19 cellular contexts compared by ENCODE assay signal in the genomic region with DNA sequence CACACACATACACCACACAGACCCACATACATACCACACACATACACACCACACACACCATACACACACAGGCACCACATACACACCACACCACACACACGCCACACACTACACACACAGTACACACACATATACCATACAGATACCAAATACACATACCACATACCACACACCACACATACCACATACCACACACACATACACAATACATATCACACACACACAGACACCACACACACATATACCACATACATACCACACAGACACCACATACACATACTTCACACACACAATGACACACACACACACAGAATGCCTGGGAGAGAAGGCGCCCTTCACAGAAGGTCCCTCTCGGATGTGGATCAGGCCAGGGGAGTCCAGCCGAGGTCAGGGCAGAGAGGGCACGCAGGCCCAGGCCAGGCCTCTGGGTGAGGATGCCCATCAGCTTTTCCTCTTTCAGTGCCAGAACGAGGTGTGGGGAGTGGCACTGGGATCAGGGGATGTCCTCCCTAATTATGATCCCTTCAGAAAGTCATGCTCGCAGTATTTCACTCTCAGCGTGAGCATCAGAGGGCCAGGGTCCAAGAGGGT.
DNase-seq lines count a peak whose midpoint lies in the region; ATAC-seq and TF ChIP-seq lines count a peak whose summit lies in the region.
"Had no signal": no experiment of that assay in that cellular context is flagged by ENCODE, and none has a peak within 500 bp of the region (broad histone marks: within the 10 kb centered on the region; RNA-seq: fewer than 3 reads in every experiment).

No MANE protein-coding gene starts in this region.

- peaks cover 17% of the 10 kb centered on the region for H3K9me3 Mint-ChIP-seq in activated naive CD8-positive, alpha-beta T cell treated with anti-CD3 and anti-CD28 coated beads, Interleukin-2, amount 10 ng/mL, durations not matched to agents 7 days and 5 days
- peaks cover 22% of the 10 kb centered on the region for H3K9me3 Mint-ChIP-seq in activated naive CD8-positive, alpha-beta T cell treated with anti-CD3 and anti-CD28 coated beads, Interleukin-2, amount 50 U/mL, for 24 hours
- peaks cover 28% of the 10 kb centered on the region for H3K9me3 Mint-ChIP-seq in endodermal cell

- peak overlapping the region; percentile 65 for H3K23ac ChIP-seq in trophoblast cell (ENCODE audit: low read length)

- H3K4me1 Mint-ChIP-seq in activated naive CD8-positive, alpha-beta T cell treated with anti-CD3 and anti-CD28 coated beads, Interleukin-2, amount 10 ng/mL, durations not matched to agents 7 days and 5 days = no peaks in the 10 kb centered on the region
- H3K4me1 Mint-ChIP-seq in activated naive CD8-positive, alpha-beta T cell treated with anti-CD3 and anti-CD28 coated beads, Interleukin-2, amount 50 U/mL, for 24 hours = peaks cover 2% of the 10 kb centered on the region
- peaks cover 1% of the 10 kb centered on the region for H3K4me1 Mint-ChIP-seq in endodermal cell
- H3K4me1 Mint-ChIP-seq: IgD-negative memory B cell had no signal

- peaks cover 2% of the 10 kb centered on the region for H3K36me3 Mint-ChIP-seq in activated naive CD8-positive, alpha-beta T cell treated with anti-CD3 and anti-CD28 coated beads, Interleukin-2, amount 10 ng/mL, durations not matched to agents 7 days and 5 days
- H3K36me3 Mint-ChIP-seq in activated naive CD8-positive, alpha-beta T cell treated with anti-CD3 and anti-CD28 coated beads, Interleukin-2, amount 50 U/mL, for 24 hours (ENCODE audit: low read depth) = peaks cover 14% of the 10 kb centered on the region
- peaks cover 1% of the 10 kb centered on the region for H3K36me3 Mint-ChIP-seq in endodermal cell (ENCODE audit: low read depth)

- POLR2A ChIA-PET in activated naive CD8-positive, alpha-beta T cell treated with anti-CD3 and anti-CD28 coated beads, Interleukin-2, amount 10 ng/mL, durations not matched to agents 7 days and 5 days (lab: Charles Lee) = no interaction called here
- POLR2A ChIA-PET in HEK293 (lab: Yijun Ruan, JAX) = no interaction called here

- no peak overlapping the region for H2AFZ ChIP-seq in trophoblast cell (ENCODE audit: insufficient read depth, low read length, poor library complexity)

- no peak overlapping the region for H4K12ac ChIP-seq in trophoblast cell (ENCODE audit: low read depth, low read length)

- H2BK5ac ChIP-seq in trophoblast cell (ENCODE audit: low read depth, low read length, poor library complexity) = no peak overlapping the region

- H3K4me3 Mint-ChIP-seq in activated naive CD8-positive, alpha-beta T cell treated with anti-CD3 and anti-CD28 coated beads, Interleukin-2, amount 10 ng/mL, durations not matched to agents 7 days and 5 days = no peak overlapping the region
- no peak overlapping the region for H3K4me3 Mint-ChIP-seq in activated naive CD8-positive, alpha-beta T cell treated with anti-CD3 and anti-CD28 coated beads, Interleukin-2, amount 50 U/mL, for 24 hours
- no peak overlapping the region for H3K4me3 Mint-ChIP-seq in endodermal cell
- H3K4me3 Mint-ChIP-seq: CD8-positive, alpha-beta T cell; IgD-negative memory B cell had no signal

- no peaks in the 10 kb centered on the region; the same call in 1 of the 2 replicates for H3K9me3 ChIP-seq in HEK293 (ENCODE audit: control insufficient read depth, insufficient read depth, low read depth, low read length)
- peaks cover 26% of the 10 kb centered on the region for H3K9me3 ChIP-seq in endodermal cell (ENCODE audit: control insufficient read depth, low read length)
- H3K9me3 ChIP-seq in trophoblast cell (ENCODE audit: insufficient read depth, low read depth, low read length) = peaks cover 12% of the 10 kb centered on the region

- CTCF ChIA-PET in HEK293 (lab: Yijun Ruan, JAX) = no interaction called here

- H3K27me3 Mint-ChIP-seq in activated naive CD8-positive, alpha-beta T cell treated with anti-CD3 and anti-CD28 coated beads, Interleukin-2, amount 10 ng/mL, durations not matched to agents 7 days and 5 days = no peaks in the 10 kb centered on the region
- peaks cover 2% of the 10 kb centered on the region for H3K27me3 Mint-ChIP-seq in activated naive CD8-positive, alpha-beta T cell treated with anti-CD3 and anti-CD28 coated beads, Interleukin-2, amount 50 U/mL, for 24 hours
- peaks cover 3% of the 10 kb centered on the region for H3K27me3 Mint-ChIP-seq in endodermal cell (ENCODE audit: insufficient read depth)
- H3K27me3 Mint-ChIP-seq: IgD-negative memory B cell had no signal

- no peak for TF ChIP-seq CTCF in HEK293 (tag by site-specific recombination; IDR thresholded peaks at IDR 0.05)
- TF ChIP-seq CTCF in endodermal cell (conservative IDR thresholded peaks at IDR 0.05) = no peak

- ATAC-seq in activated naive CD8-positive, alpha-beta T cell treated with anti-CD3 and anti-CD28 coated beads, Interleukin-2, amount 10 ng/mL, durations not matched to agents 7 days and 5 days (ENCODE audit: low read depth) = no peak
- no peak for ATAC-seq in activated naive CD8-positive, alpha-beta T cell treated with anti-CD3 and anti-CD28 coated beads, Interleukin-2, amount 50 U/mL, for 24 hours
- ATAC-seq in HG02610 (IDR thresholded peaks at IDR 0.05; ENCODE audit: unreplicated experiment) = no peak
- ATAC-seq: CD8-positive, alpha-beta T cell had no signal

- H3K4me3 ChIP-seq in HEK293 (ENCODE audit: low read depth, low read length) (no peak overlapping the region), endodermal cell (ENCODE audit: low read length) (no peak overlapping the region), trophoblast cell (ENCODE audit: low read depth, low read length) (peak overlapping the region; percentile 55)
- H3K4me3 ChIP-seq: BLaER1 treated with 17β-estradiol and CSF1 and Interleukin-3, amounts not matched to agents 10 nM and 100 nM; MG63 had no signal

- H3K4ac ChIP-seq in trophoblast cell (ENCODE audit: low read depth, low read length) = no peak overlapping the region

- H3K27me3 ChIP-seq in endodermal cell (ENCODE audit: control insufficient read depth, insufficient read depth, low read length, poor library complexity, severe bottlenecking) = no peaks in the 10 kb centered on the region
- no peaks in the 10 kb centered on the region for H3K27me3 ChIP-seq in trophoblast cell (ENCODE audit: insufficient read depth, low read length)
- H3K27me3 ChIP-seq: BLaER1 treated with 17β-estradiol and CSF1 and Interleukin-3, amounts not matched to agents 10 nM and 100 nM; MG63 had no signal

- peak; percentile 21 for DNase-seq in activated naive CD8-positive, alpha-beta T cell treated with anti-CD3 and anti-CD28 coated beads, Interleukin-2, amount 10 ng/mL, durations not matched to agents 7 days and 5 days
- no peak for DNase-seq in activated naive CD8-positive, alpha-beta T cell treated with anti-CD3 and anti-CD28 coated beads, Interleukin-2, amount 50 U/mL, for 24 hours
- DNase-seq in endodermal cell = peak; percentile 22
- DNase-seq in trophoblast cell = no peak
- no peak for DNase-seq in DMS153 treated with DMSO at 0.1 percent for 48 hours (lab: John Stamatoyannopoulos, UW; ENCODE audit: unreplicated experiment)
- no peak for DNase-seq in SHP77 (lab: John Stamatoyannopoulos, UW)
- DNase-seq: Calu3; CD8-positive, alpha-beta T cell; Kasumi-1; MG63; NCI-H1092; NCI-H1436 treated with DMSO at 0.1 percent for 48 hours; NCI-H2029; NCI-H2171; NCI-H526 had no signal

- 93 to 96% methylated on average over 5 to 8 of the region's 8 CpGs for WGBS in endodermal cell (ENCODE audit: insufficient coverage in 1 of 2, insufficient read length in 1 of 2), 2 experiments
- WGBS in trophoblast cell (ENCODE audit: extremely low coverage, insufficient coverage, insufficient read length) = 100% methylated on average over 1 of the region's 8 CpGs

- H2AK5ac ChIP-seq in trophoblast cell (ENCODE audit: low read length) = no peak overlapping the region

- no peak overlapping the region for H2BK12ac ChIP-seq in trophoblast cell (ENCODE audit: low read length)

- no peak overlapping the region for H3K27ac Mint-ChIP-seq in activated naive CD8-positive, alpha-beta T cell treated with anti-CD3 and anti-CD28 coated beads, Interleukin-2, amount 10 ng/mL, durations not matched to agents 7 days and 5 days
- no peak overlapping the region for H3K27ac Mint-ChIP-seq in activated naive CD8-positive, alpha-beta T cell treated with anti-CD3 and anti-CD28 coated beads, Interleukin-2, amount 50 U/mL, for 24 hours
- H3K27ac Mint-ChIP-seq in endodermal cell = no peak overlapping the region
- H3K27ac Mint-ChIP-seq: CD8-positive, alpha-beta T cell; IgD-negative memory B cell had no signal

- no peak overlapping the region for H2BK120ac ChIP-seq in trophoblast cell (ENCODE audit: insufficient read depth, low read length, poor library complexity)

- no peak overlapping the region for H3K4me2 ChIP-seq in trophoblast cell (ENCODE audit: low read length)
- H3K4me2 ChIP-seq: BLaER1 treated with 17β-estradiol and CSF1 and Interleukin-3, amounts not matched to agents 10 nM and 100 nM had no signal

- no peak overlapping the region for H3K18ac ChIP-seq in trophoblast cell (ENCODE audit: low read length)

- no peak overlapping the region for H3K9ac ChIP-seq in endodermal cell (ENCODE audit: extremely low read depth, low read length, poor library complexity, severe bottlenecking)
- no peak overlapping the region for H3K9ac ChIP-seq in trophoblast cell (ENCODE audit: low read length)
- H3K9ac ChIP-seq: BLaER1 treated with 17β-estradiol and CSF1 and Interleukin-3, amounts not matched to agents 10 nM and 100 nM had no signal

- H3K27ac ChIP-seq in HEK293 (ENCODE audit: extremely low read depth, low read depth, low read length) (no peak overlapping the region), endodermal cell (ENCODE audit: low read depth, low read length) (no peak overlapping the region), trophoblast cell (ENCODE audit: low read depth, low read length) (no peak overlapping the region)
- H3K27ac ChIP-seq: BLaER1 treated with 17β-estradiol and CSF1 and Interleukin-3, amounts not matched to agents 10 nM and 100 nM had no signal

- no peak overlapping the region for H3K14ac ChIP-seq in trophoblast cell (ENCODE audit: low read length)

- H3K4me1 ChIP-seq in HEK293 (ENCODE audit: control insufficient read depth, insufficient read depth, low read length) = no peaks in the 10 kb centered on the region
- no peaks in the 10 kb centered on the region for H3K4me1 ChIP-seq in endodermal cell (ENCODE audit: control insufficient read depth, insufficient read depth, low read length)
- H3K4me1 ChIP-seq in trophoblast cell (ENCODE audit: control insufficient read depth in 1 of 2, insufficient read depth in 2 of 2, low read length in 2 of 2) = peaks cover 0 to 2% of the 10 kb centered on the region in 2 experiments
- H3K4me1 ChIP-seq: BLaER1 treated with 17β-estradiol and CSF1 and Interleukin-3, amounts not matched to agents 10 nM and 100 nM had no signal

- no peak overlapping the region for H4K8ac ChIP-seq in trophoblast cell (ENCODE audit: low read depth, low read length)

- H4K91ac ChIP-seq in trophoblast cell (ENCODE audit: low read depth, low read length) = no peak overlapping the region

- no peaks in the 10 kb centered on the region for H3K79me2 ChIP-seq in trophoblast cell (ENCODE audit: control insufficient read depth, insufficient read depth, low read length, poor library complexity)

- no peaks in the 10 kb centered on the region for H3K79me1 ChIP-seq in trophoblast cell (ENCODE audit: low read length)

- no peaks in the 10 kb centered on the region for H3K36me3 ChIP-seq in HEK293 (ENCODE audit: control insufficient read depth in 2 of 2, insufficient read depth in 1 of 2, low read length in 2 of 2)
- no peaks in the 10 kb centered on the region for H3K36me3 ChIP-seq in endodermal cell (ENCODE audit: control insufficient read depth, insufficient read depth, low read length)
- H3K36me3 ChIP-seq in trophoblast cell (ENCODE audit: control insufficient read depth in 1 of 2, insufficient read depth in 2 of 2, low read length in 2 of 2) = no peaks in the 10 kb centered on the region
- H3K36me3 ChIP-seq: MG63 had no signal

Comparison
In these comparisons a context has a peak if more than half of its experiments do, and no peak if none do; other contexts are left out.
1. DNase-seq: peak in activated naive CD8-positive, alpha-beta T cell treated with anti-CD3 and anti-CD28 coated beads, Interleukin-2, amount 10 ng/mL, durations not matched to agents 7 days and 5 days (single experiment) and endodermal cell (single experiment); none in activated naive CD8-positive, alpha-beta T cell treated with anti-CD3 and anti-CD28 coated beads, Interleukin-2, amount 50 U/mL, for 24 hours (single experiment), trophoblast cell (0 of 2), DMS153 treated with DMSO at 0.1 percent for 48 hours (single experiment) and SHP77 (0 of 2).